ENCODE assay signal across 10 cellular contexts in the genomic region with DNA sequence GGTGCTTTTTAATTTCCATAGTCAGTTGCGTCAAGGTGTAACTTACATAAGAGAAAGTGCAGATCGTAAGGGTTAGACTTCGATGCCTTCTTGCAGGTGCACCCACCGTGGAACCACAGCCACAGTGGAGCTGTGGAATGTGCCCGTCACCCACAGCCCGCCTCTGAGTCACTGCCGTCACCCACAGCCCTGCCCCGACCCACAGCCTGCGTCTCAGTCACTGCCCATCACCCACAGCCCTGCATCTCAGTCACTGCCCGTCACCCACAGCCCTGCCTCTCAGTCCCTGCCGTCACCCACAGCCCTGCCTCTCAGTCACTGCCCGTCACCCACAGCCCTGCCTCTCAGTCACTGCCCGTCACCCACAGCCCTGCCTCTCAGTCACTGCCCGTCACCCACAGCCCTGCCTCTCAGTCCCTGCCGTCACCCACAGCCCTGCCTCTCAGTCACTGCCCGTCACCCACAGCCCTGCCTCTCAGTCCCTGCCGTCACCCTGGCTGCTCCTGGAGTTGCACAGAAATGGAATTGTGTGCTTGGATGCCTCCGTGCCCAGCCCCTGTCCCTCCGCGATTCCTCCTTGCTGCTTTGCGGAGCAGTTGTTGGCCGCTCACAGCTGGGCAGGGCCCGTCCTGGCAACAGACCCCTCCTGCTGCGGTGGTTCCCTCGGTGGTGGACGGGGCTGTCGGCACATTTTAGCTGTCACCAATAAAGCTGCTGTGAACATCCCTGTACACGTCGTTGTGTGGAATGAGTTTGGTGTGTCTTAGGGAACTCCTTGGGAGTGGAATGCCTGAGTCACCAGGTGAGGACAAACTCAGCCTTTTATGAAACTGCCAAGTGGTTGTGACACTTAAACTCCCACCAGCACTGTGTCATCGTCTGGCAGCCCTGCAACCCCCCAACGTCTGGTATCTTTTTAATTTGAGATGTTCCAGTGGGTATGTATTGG. TPM values are rescaled to one million over a fixed set of nuclear protein-coding genes. Genes with fewer than 3 reads are reported as not detected.
A peak's percentile ranks its signal among the peaks of the same experiment; 100 is the strongest.
DNase-seq lines count a peak whose midpoint lies in the region; ATAC-seq and TF ChIP-seq lines count a peak whose summit lies in the region.
"Had no signal": no experiment of that assay in that cellular context is flagged by ENCODE, and none has a peak within 500 bp of the region (broad histone marks: within the 10 kb centered on the region; RNA-seq: fewer than 3 reads in every experiment).

No MANE protein-coding gene starts in this region.

- peaks cover 17% of the 10 kb centered on the region for H3K4me1 Mint-ChIP-seq in central memory CD8-positive, alpha-beta T cell

- H3K27ac ChIP-seq in ACC112 (ENCODE audit: low read depth, low read length), result peak overlapping the region; percentile 92
- peak overlapping the region; percentile 20 to 97 (median 75) for H3K27ac ChIP-seq in sigmoid colon

- peak overlapping the region; percentile 89 for H3K27ac Mint-ChIP-seq in central memory CD8-positive, alpha-beta T cell (ENCODE audit: low read depth)

- DNase-seq in LHCN-M2 (ENCODE audit: low read depth), result peak; percentile 86
- DNase-seq in central memory CD8-positive, alpha-beta T cell (ENCODE audit: low spot score in 2 of 2), result peak in 1 of 2 donors; percentile 77
- peak; percentile 63 for DNase-seq in sigmoid colon
- DNase-seq in NCI-H1092 treated with DMSO at 0.1 percent for 48 hours (lab: John Stamatoyannopoulos, UW), result no peak
- no peak for DNase-seq in NAMALWA (ENCODE audit: low spot score)
- DNase-seq: dermis blood vessel endothelial cell, Karpas-422 had no signal

- no peaks in the 10 kb centered on the region for H3K9me3 Mint-ChIP-seq in central memory CD8-positive, alpha-beta T cell

- peaks cover 59% of the 10 kb centered on the region for H3K4me1 ChIP-seq in ACC112 (ENCODE audit: control insufficient read depth, insufficient read depth, low read length, unreplicated experiment)
- H3K4me1 ChIP-seq in sigmoid colon, result peaks cover 0 to 66% (median 56%) of the 10 kb centered on the region in 4 donors

- H3K4me3 Mint-ChIP-seq in central memory CD8-positive, alpha-beta T cell, result peak overlapping the region; percentile 20

- H3K4me3 ChIP-seq in ACC112 (ENCODE audit: low read depth, low read length) (no peak overlapping the region), sigmoid colon (no peak overlapping the region)

- intact Hi-C loops in sigmoid colon (cut with DNase I), result no loop called here

- TF ChIP-seq EP300 in sigmoid colon (IDR thresholded peaks at IDR 0.05), result no peak

- no peaks in the 10 kb centered on the region for H3K9me3 ChIP-seq in sigmoid colon

- no peaks in the 10 kb centered on the region for H3K27me3 ChIP-seq in ACC112 (ENCODE audit: insufficient read depth, low read length)
- H3K27me3 ChIP-seq in sigmoid colon, result no peaks in the 10 kb centered on the region

- no peak for TF ChIP-seq CTCF in sigmoid colon (IDR thresholded peaks at IDR 0.05)

- ATAC-seq in central memory CD8-positive, alpha-beta T cell (replicated peaks; ENCODE audit: extremely low read depth, poor library complexity, severe bottlenecking), result peak; percentile 82
- ATAC-seq in GM18502 (IDR thresholded peaks at IDR 0.05; ENCODE audit: poor library complexity, unreplicated experiment), result no peak
- no peak for ATAC-seq in HG02763 (IDR thresholded peaks at IDR 0.05; ENCODE audit: unreplicated experiment)

- WGBS in sigmoid colon, 2 donors, result 69 to 77% methylated on average over 31 of the region's 31 CpGs

- H3K27me3 Mint-ChIP-seq in central memory CD8-positive, alpha-beta T cell, result peaks cover 9% of the 10 kb centered on the region

- H3K36me3 ChIP-seq in ACC112 (ENCODE audit: insufficient read depth, low read length), result no peaks in the 10 kb centered on the region
- H3K36me3 ChIP-seq in sigmoid colon, result no peaks in the 10 kb centered on the region

- peaks cover 11% of the 10 kb centered on the region for H3K36me3 Mint-ChIP-seq in central memory CD8-positive, alpha-beta T cell (ENCODE audit: insufficient read depth)

- no peak for TF ChIP-seq POLR2A in sigmoid colon (IDR thresholded peaks at IDR 0.05)

- H2AFZ ChIP-seq in ACC112 (ENCODE audit: low read length, unreplicated experiment), result no peak overlapping the region

- H3K79me2 ChIP-seq in ACC112 (ENCODE audit: control insufficient read depth, insufficient read depth, low read length, unreplicated experiment), result no peaks in the 10 kb centered on the region

RNA-seq across cellular contexts. Expression of a gene that starts 44.9 kb away (rescaled TPM):
- total RNA-seq in LHCN-M2 (2014; rRNA removed) (421 and 452 TPM in 2 replicates), sigmoid colon (1,000 to 10,000 TPM in 2 of 4 donors, 100 to 1,000 TPM in 2; 570 to 1,745 (median 1,082) TPM)
- polyA plus RNA-seq in LHCN-M2 (2012), result 188 TPM
- polyA plus RNA-seq in sigmoid colon, result 100 to 1,000 TPM in 1 of 3 donors, 10 to 100 TPM in 2; 14.3 to 233 (median 37.8) TPM

Comparison
In these comparisons a context has a peak if more than half of its experiments do, and no peak if none do; other contexts are left out.
1. DNase-seq: peak in LHCN-M2 (single experiment) and sigmoid colon (single experiment); none in NCI-H1092 treated with DMSO at 0.1 percent for 48 hours (single experiment) and NAMALWA (single experiment).